ENCODE assay signal across 24 cellular contexts in genomic region chr2:181832015-181832414, GRCh38. TPM values are rescaled to one million over a fixed set of nuclear protein-coding genes. Genes with fewer than 3 reads are reported as not detected.
DNase-seq lines count a peak whose midpoint lies in the region; ATAC-seq, FAIRE-seq and TF ChIP-seq lines count a peak whose summit lies in the region.
"Had no signal": no experiment of that assay in that cellular context is flagged by ENCODE, and none has a peak within 500 bp of the region (broad histone marks: within the 10 kb centered on the region; RNA-seq: fewer than 3 reads in every experiment).

No MANE protein-coding gene starts in this region.

- TF ChIP-seq CTCF in mammary epithelial cell (conservative IDR thresholded peaks at IDR 0.05 in 1 of 2, IDR thresholded peaks at IDR 0.05 in 1 of 2; ENCODE audit: extremely low read depth in 1 of 2, insufficient read depth in 1 of 2, low read depth in 1 of 2, low read length in 2 of 2) (no peak), MCF 10A (IDR thresholded peaks at IDR 0.05; ENCODE audit: unreplicated experiment) (no peak), Panc1 (IDR thresholded peaks at IDR 0.05) (no peak), bronchial epithelial cell (IDR thresholded peaks at IDR 0.05; ENCODE audit: insufficient read depth, low read length, severe bottlenecking) (no peak)

- intact Hi-C loops in mammary epithelial cell (cut with micrococcal nuclease) (no loop called here), MCF 10A (cut with micrococcal nuclease) (no loop called here), Panc1 (cut with micrococcal nuclease; ENCODE audit: unreplicated experiment) (no loop called here), right cardiac atrium (cut with DNase I) (no loop called here)

- no peak overlapping the region for H3K4me3 Mint-ChIP-seq in MCF 10A (ENCODE audit: unreplicated experiment)
- H3K4me3 Mint-ChIP-seq: B cell; CD4-positive, alpha-beta T cell; CD8-positive, alpha-beta T cell had no signal

- no peaks in the 10 kb centered on the region for H4K20me1 ChIP-seq in mammary epithelial cell (ENCODE audit: insufficient read depth, low read length)
- H4K20me1 ChIP-seq: BLaER1 treated with 17β-estradiol and CSF1 and Interleukin-3, amounts not matched to agents 10 nM and 100 nM had no signal

- ATAC-seq in Panc1 (no peak), esophagus mucosa (peak; percentile 91), GM19463 (IDR thresholded peaks at IDR 0.05; ENCODE audit: unreplicated experiment) (no peak), right cardiac atrium (no peak)
- ATAC-seq: A549; CD8-positive, alpha-beta T cell had no signal

- H3K4me1 Mint-ChIP-seq in MCF 10A (ENCODE audit: insufficient read depth, unreplicated experiment): no peaks in the 10 kb centered on the region
- H3K4me1 Mint-ChIP-seq: B cell had no signal

- no peak overlapping the region for H2AFZ ChIP-seq in mammary epithelial cell (ENCODE audit: low read depth, low read length)

- H3K4me3 ChIP-seq in mammary epithelial cell (replicated peaks in 1 of 3; ENCODE audit: insufficient read depth in 1 of 3, low read depth in 2 of 3, low read length in 3 of 3) (no peak overlapping the region), Panc1 (ENCODE audit: low read depth in 2 of 2, low read length in 2 of 2) (no peak overlapping the region), bronchial epithelial cell (ENCODE audit: low read depth, low read length) (no peak overlapping the region), right cardiac atrium (ENCODE audit: low read length) (no peak overlapping the region)
- H3K4me3 ChIP-seq: A549; BLaER1 treated with 17β-estradiol and CSF1 and Interleukin-3, amounts not matched to agents 10 nM and 100 nM had no signal

- H3K27me3 Mint-ChIP-seq in MCF 10A (ENCODE audit: insufficient read depth, unreplicated experiment): no peaks in the 10 kb centered on the region

- peak; percentile 63 for DNase-seq in mammary epithelial cell
- DNase-seq in MCF 10A (ENCODE audit: unreplicated experiment): no peak
- DNase-seq in Panc1 (ENCODE audit: low read depth, low spot score): no peak
- DNase-seq in bronchial epithelial cell (ENCODE audit: low read depth): peak; percentile 68
- DNase-seq in activated CD4-positive, alpha-beta T cell treated with anti-CD3 and anti-CD28 coated beads, Interleukin-2, amount 50 U/mL, for 1 hour: no peak
- no peak for DNase-seq in right cardiac atrium
- DNase-seq: AML-193; Caco-2; Calu3; CD4-positive, alpha-beta T cell; CD8-positive, alpha-beta T cell; DMS79 treated with DMSO at 0.1 percent for 48 hours; GF-D8 had no signal

- H3K27me3 ChIP-seq in mammary epithelial cell (ENCODE audit: insufficient read depth, low read length) (no peaks in the 10 kb centered on the region), Panc1 (ENCODE audit: control insufficient read depth, insufficient read depth, low read length) (no peaks in the 10 kb centered on the region), bronchial epithelial cell (ENCODE audit: control insufficient read depth, insufficient read depth, low read length) (no peaks in the 10 kb centered on the region), right cardiac atrium (ENCODE audit: control insufficient read depth, insufficient read depth) (no peaks in the 10 kb centered on the region)
- H3K27me3 ChIP-seq: BLaER1 treated with 17β-estradiol and CSF1 and Interleukin-3, amounts not matched to agents 10 nM and 100 nM had no signal

- H3K4me2 ChIP-seq in mammary epithelial cell (ENCODE audit: insufficient read depth, low read depth, low read length): no peak overlapping the region
- H3K4me2 ChIP-seq: A549; BLaER1 treated with 17β-estradiol and CSF1 and Interleukin-3, amounts not matched to agents 10 nM and 100 nM had no signal

- H3K79me2 ChIP-seq in mammary epithelial cell (ENCODE audit: insufficient read depth, low read length): no peaks in the 10 kb centered on the region

- no TSS peak for BruUV-seq in mammary epithelial cell (replicated peaks; lab: Mats Ljungman, UMichigan)
- no TSS peak for BruUV-seq in MCF 10A (replicated peaks; lab: Mats Ljungman, UMichigan)
- no TSS peak for BruUV-seq in Panc1 (replicated peaks; lab: Mats Ljungman, UMichigan)

- in situ Hi-C loops in mammary epithelial cell (cut with MboI; ENCODE audit: low sequenced_read_pairs in 2 of 2) (no loop called here), Panc1 (cut with HindIII; ENCODE audit: low pct_unique_long_range_greater_than_20kb, low sequenced_read_pairs) (no loop called here)

- H3K9me3 ChIP-seq in mammary epithelial cell (replicated peaks; ENCODE audit: insufficient read depth, low read length) (no peaks in the 10 kb centered on the region), Panc1 (ENCODE audit: control insufficient read depth, insufficient read depth, low read depth, low read length) (peaks cover 4% of the 10 kb centered on the region; the same call in 1 of the 2 replicates), right cardiac atrium (ENCODE audit: control insufficient read depth, low read length) (no peaks in the 10 kb centered on the region)
- H3K9me3 ChIP-seq: A549, Caco-2 had no signal

- H3K4me1 ChIP-seq in mammary epithelial cell (ENCODE audit: insufficient read depth, low read length): no peaks in the 10 kb centered on the region
- H3K4me1 ChIP-seq in Panc1 (ENCODE audit: control insufficient read depth, insufficient read depth, low read length): no peaks in the 10 kb centered on the region
- no peaks in the 10 kb centered on the region for H3K4me1 ChIP-seq in right cardiac atrium (ENCODE audit: control insufficient read depth, insufficient read depth, low read length)
- H3K4me1 ChIP-seq: BLaER1 treated with 17β-estradiol and CSF1 and Interleukin-3, amounts not matched to agents 10 nM and 100 nM had no signal

- H3K9ac ChIP-seq in mammary epithelial cell (ENCODE audit: insufficient read depth, low read length): no peak overlapping the region
- H3K9ac ChIP-seq: BLaER1 treated with 17β-estradiol and CSF1 and Interleukin-3, amounts not matched to agents 10 nM and 100 nM had no signal

- CTCF ChIA-PET in mammary epithelial cell (lab: Charles Lee; ENCODE audit: low non-redundant PET): no interaction called here
- CTCF ChIA-PET in MCF 10A (lab: Yijun Ruan, JAX): no interaction called here
- CTCF ChIA-PET in Panc1 (lab: Charles Lee): no interaction called here

- no peaks in the 10 kb centered on the region for H3K36me3 Mint-ChIP-seq in MCF 10A (ENCODE audit: insufficient read depth, unreplicated experiment)
- H3K36me3 Mint-ChIP-seq: CD8-positive, alpha-beta T cell had no signal

- POLR2A ChIA-PET in MCF 10A (lab: Yijun Ruan, JAX) (no interaction called here), Panc1 (lab: Charles Lee) (no interaction called here)

- dilution Hi-C loops in mammary epithelial cell (cut with HindIII; ENCODE audit: low sequenced_read_pairs): no loop called here

- H3K27ac ChIP-seq in mammary epithelial cell (ENCODE audit: insufficient read depth, low read depth, low read length) (no peak overlapping the region), Panc1 (ENCODE audit: low read length) (peak overlapping the region; percentile 34; the same call in 1 of the 2 replicates), right cardiac atrium (ENCODE audit: low read length) (no peak overlapping the region)
- H3K27ac ChIP-seq: 22Rv1; A549; BLaER1 treated with 17β-estradiol and CSF1 and Interleukin-3, amounts not matched to agents 10 nM and 100 nM; C4-2B had no signal

- H3K27ac Mint-ChIP-seq in MCF 10A (ENCODE audit: low read depth, unreplicated experiment): no peak overlapping the region
- H3K27ac Mint-ChIP-seq: B cell; CD4-positive, alpha-beta T cell; CD8-positive, alpha-beta T cell had no signal

- FAIRE-seq in bronchial epithelial cell (lab: Jason Lieb, UNC): peak; percentile 91
- FAIRE-seq: A549, D721Med, G401.6, GM12891, GM19239 had no signal

- H3K36me3 ChIP-seq in mammary epithelial cell (ENCODE audit: insufficient read depth, low read length) (no peaks in the 10 kb centered on the region), Panc1 (ENCODE audit: control insufficient read depth, insufficient read depth, low read length) (no peaks in the 10 kb centered on the region), bronchial epithelial cell (ENCODE audit: control insufficient read depth, insufficient read depth, low read length) (no peaks in the 10 kb centered on the region)
- H3K36me3 ChIP-seq: BLaER1 treated with 17β-estradiol and CSF1 and Interleukin-3, amounts not matched to agents 10 nM and 100 nM had no signal

- WGBS in mammary epithelial cell (ENCODE audit: low coverage, missing lambda C conversion rate): 49% methylated on average over 4 of the region's 4 CpGs
- WGBS in right cardiac atrium: 82% methylated on average over 4 of the region's 4 CpGs

- no peaks in the 10 kb centered on the region for H3K9me3 Mint-ChIP-seq in MCF 10A (ENCODE audit: unreplicated experiment)
- H3K9me3 Mint-ChIP-seq: CD4-positive, alpha-beta T cell; CD8-positive, alpha-beta T cell had no signal

RNA-seq across cellular contexts. Expression of gene ITPRID2, which starts 59.5 kb away (rescaled TPM):
- total RNA-seq in mammary epithelial cell: 100 to 1,000 TPM; 145 to 168 TPM
- polyA plus RNA-seq in mammary epithelial cell: 42.1 TPM
- 60.9 TPM for polyA minus RNA-seq in mammary epithelial cell
- 108 and 114 TPM in 2 replicates for total RNA-seq in MCF 10A (2022)
- total RNA-seq in Panc1 (2021; ENCODE audit: unreplicated experiment): 261 TPM
- 171 TPM for polyA plus RNA-seq in Panc1 (2012; ENCODE audit: insufficient read length)
- 106 and 132 TPM in 2 replicates for total RNA-seq in bronchial epithelial cell
- total RNA-seq in esophagus mucosa: 73.7 TPM
- total RNA-seq in right cardiac atrium: 10 to 100 TPM; 80.5 to 95.9 (median 82.2) TPM
- 27.8 TPM for polyA plus RNA-seq in right cardiac atrium

Comparison
In these comparisons a context has a peak if more than half of its experiments do, and no peak if none do; other contexts are left out.
1. DNase-seq: peak in mammary epithelial cell (single experiment) and bronchial epithelial cell (single experiment); none in MCF 10A (single experiment), Panc1 (single experiment), activated CD4-positive, alpha-beta T cell treated with anti-CD3 and anti-CD28 coated beads, Interleukin-2, amount 50 U/mL, for 1 hour (single experiment) and right cardiac atrium (0 of 3).